ENCODE assay signal across 1 cellular context in genomic region chr4:81470456-81471327, GRCh38.
TF ChIP-seq lines count a peak whose summit lies in the region.

No MANE protein-coding gene starts in this region.

TF ChIP-seq in A549, 52 proteins besides CTCF, POLR2A, EP300 and RAD21 (continued from another document):
- TF ChIP-seq RCOR1 (IDR thresholded peaks at IDR 0.05; ENCODE audit: low read depth, low read length) (no peak), PHF8 (IDR thresholded peaks at IDR 0.05; ENCODE audit: borderline replicate concordance, low read depth) (no peak)
